13 cellular contexts compared by ENCODE assay signal in the genomic region with DNA sequence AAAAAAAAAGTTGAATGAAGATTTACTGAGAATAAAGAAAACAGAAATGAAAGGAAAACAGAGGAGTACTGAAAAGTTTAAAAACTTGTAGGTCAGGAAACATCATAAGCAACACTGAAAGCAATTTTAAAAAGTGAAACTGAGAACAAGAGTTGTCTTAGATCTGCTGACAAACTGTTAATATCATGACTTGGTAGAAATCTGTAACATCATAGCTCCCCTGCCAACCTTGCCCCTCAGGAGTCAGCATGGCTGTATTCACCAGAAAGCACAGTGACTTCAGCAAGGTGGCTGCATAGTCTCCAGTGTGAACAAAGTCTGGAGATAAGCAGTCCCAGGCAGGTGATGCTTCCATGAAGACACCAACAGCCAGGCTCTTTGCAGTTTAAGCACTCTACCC. TPM values are rescaled to one million over a fixed set of nuclear protein-coding genes. Genes with fewer than 3 reads are reported as not detected.
A peak's percentile ranks its signal among the peaks of the same experiment; 100 is the strongest.
DNase-seq lines count a peak whose midpoint lies in the region; ATAC-seq, FAIRE-seq and TF ChIP-seq lines count a peak whose summit lies in the region.
"Had no signal": no experiment of that assay in that cellular context is flagged by ENCODE, and none has a peak within 500 bp of the region (broad histone marks: within the 10 kb centered on the region; RNA-seq: fewer than 3 reads in every experiment).

No MANE protein-coding gene starts in this region.

- H3K9ac ChIP-seq in GM12878 (ENCODE audit: control insufficient read depth, insufficient read depth, low read length), result peak overlapping the region; percentile 10

- BruUV-seq in GM12878 (replicated peaks; lab: Mats Ljungman, UMichigan), result no TSS peak

- H3K27me3 ChIP-seq in GM12878 (replicated peaks in 1 of 2; ENCODE audit: control insufficient read depth in 2 of 2, insufficient read depth in 2 of 2, low read length in 1 of 2) (no peaks in the 10 kb centered on the region), upper lobe of left lung (no peaks in the 10 kb centered on the region), lower lobe of right lung (ENCODE audit: low read depth) (no peaks in the 10 kb centered on the region)
- H3K27me3 ChIP-seq: suprapubic skin had no signal

- intact Hi-C loops in GM12878 (cut with micrococcal nuclease; ENCODE audit: unreplicated experiment), result no loop called here
- intact Hi-C loops in lower lobe of right lung (cut with DNase I), result no loop called here

- H3K4me1 ChIP-seq in GM12878 (ENCODE audit: control insufficient read depth, insufficient read depth, low read length) (peaks cover 22% of the 10 kb centered on the region), upper lobe of left lung (peaks cover 18 to 44% (median 22%) of the 10 kb centered on the region in 4 donors), lower lobe of right lung (peaks cover 22% of the 10 kb centered on the region)

- peak overlapping the region; percentile 75 for H3K4me2 ChIP-seq in GM12878 (ENCODE audit: control insufficient read depth, insufficient read depth)

- peak; percentile 16 for DNase-seq in GM12878 (ENCODE audit: low read depth, low spot score)
- DNase-seq in cortex of kidney (lab: John Stamatoyannopoulos, UW), result no peak
- DNase-seq in upper lobe of left lung, result no peak
- no peak for DNase-seq in lower lobe of right lung
- no peak for DNase-seq in NCI-H1436 (lab: John Stamatoyannopoulos, UW)
- DNase-seq: aorta, DMS79, NCI-H1930 had no signal

- peaks cover 63% of the 10 kb centered on the region for H3K79me2 ChIP-seq in GM12878 (ENCODE audit: control insufficient read depth, insufficient read depth, low read length)

- SMC1A ChIA-PET in GM12878 (lab: Charles Lee; ENCODE audit: uncharacterized antibody, unreplicated experiment), result interaction anchor here (2.9 kb wide), 1 partner anchor 20 kb away, joined by 7 read pairs; no protein-coding TSS in a partner anchor

- ATAC-seq in GM18519 (IDR thresholded peaks at IDR 0.05; ENCODE audit: low FRiP score, unreplicated experiment), result peak; percentile 56
- peak; percentile 81 for ATAC-seq in GM21390 (IDR thresholded peaks at IDR 0.05; ENCODE audit: unreplicated experiment)
- ATAC-seq in HG03135 (IDR thresholded peaks at IDR 0.05; ENCODE audit: unreplicated experiment), result peak; percentile 61
- ATAC-seq in GM12878, result peak; percentile 75
- no peak for ATAC-seq in upper lobe of left lung (ENCODE audit: low FRiP score in 2 of 2)
- ATAC-seq in lower lobe of right lung, result no peak

- no peaks in the 10 kb centered on the region for H3K9me3 ChIP-seq in GM12878 (replicated peaks; ENCODE audit: control insufficient read depth, insufficient read depth, low read length)
- no peaks in the 10 kb centered on the region for H3K9me3 ChIP-seq in upper lobe of left lung
- H3K9me3 ChIP-seq in lower lobe of right lung, result no peaks in the 10 kb centered on the region
- H3K9me3 ChIP-seq: suprapubic skin had no signal

- FAIRE-seq in GM12878 (lab: Jason Lieb, UNC), result peak; percentile 95

- RAD21 ChIA-PET in GM12878 (lab: Charles Lee; ENCODE audit: unreplicated experiment), result interaction anchor here (0.7 to 1.1 kb wide), 3 partner anchors 11 to 125 kb away, joined by 3 read pairs; partner anchors contain the start of genes CFAP61 and CRNKL1

- H3K36me3 ChIP-seq in GM12878 (ENCODE audit: control insufficient read depth in 2 of 2, insufficient read depth in 2 of 2, low read length in 1 of 2) (peaks cover 0 to 3% of the 10 kb centered on the region in 2 experiments; a peak in 2 of 4 replicates), upper lobe of left lung (peaks cover 0 to 24% (median 6%) of the 10 kb centered on the region in 4 donors), lower lobe of right lung (peaks cover 44% of the 10 kb centered on the region)

- H3K27ac ChIP-seq in GM12878 (ENCODE audit: control insufficient read depth, insufficient read depth), result peak overlapping the region; percentile 60
- H3K27ac ChIP-seq in upper lobe of left lung, result peak overlapping the region in 1 of 4 donors; percentile 2
- no peak overlapping the region for H3K27ac ChIP-seq in lower lobe of right lung
- H3K27ac ChIP-seq: suprapubic skin had no signal

- H4K20me1 ChIP-seq in GM12878 (ENCODE audit: control insufficient read depth, insufficient read depth), result no peaks in the 10 kb centered on the region; the same call in 1 of the 2 replicates

- in situ Hi-C loops in GM12878 (cut with MboI), result loop anchor here (25.0 kb wide), 2 partner anchors 1435 to 1510 kb away; partner anchors contain the start of genes DTD1 and SEC23B

- TF ChIP-seq RAD21 in GM12878 (IDR thresholded peaks at IDR 0.05; ENCODE audit: insufficient read depth, low read depth, low read length), result no peak

- H3K4me3 ChIP-seq in GM12878 (peak overlapping the region; percentile 60; the same call in 1 of the 2 replicates), upper lobe of left lung (no peak overlapping the region), lower lobe of right lung (no peak overlapping the region)
- H3K4me3 ChIP-seq: suprapubic skin had no signal

- CTCF ChIA-PET in GM12878 (lab: Yijun Ruan, JAX), result interaction anchor here (0.8 kb wide), 1 partner anchor 441 kb away, joined by 3 read pairs; no protein-coding TSS in a partner anchor

- no peak overlapping the region; the same call in 1 of the 2 replicates for H2AFZ ChIP-seq in GM12878 (ENCODE audit: control insufficient read depth, low read depth, low read length)

- no peak for TF ChIP-seq EP300 in GM12878 (IDR thresholded peaks at IDR 0.05; ENCODE audit: borderline replicate concordance in 1 of 2, control insufficient read depth in 1 of 2, low read depth in 2 of 2, low read length in 2 of 2)
- no peak for TF ChIP-seq EP300 in upper lobe of left lung (IDR thresholded peaks at IDR 0.05)

- TF ChIP-seq POLR2A in GM12878 (IDR thresholded peaks at IDR 0.05; ENCODE audit: low read depth, low read length) (no peak), upper lobe of left lung (IDR thresholded peaks at IDR 0.05) (no peak)

- no peak for TF ChIP-seq CTCF in GM12878 (IDR thresholded peaks at IDR 0.05 in 2 of 3, conservative IDR thresholded peaks at IDR 0.05 in 1 of 3; ENCODE audit: control insufficient read depth in 2 of 3, extremely low read depth in 1 of 3, insufficient read depth in 1 of 3, low read depth in 3 of 3, low read length in 3 of 3)
- TF ChIP-seq CTCF in upper lobe of left lung (IDR thresholded peaks at IDR 0.05), result no peak
- TF ChIP-seq CTCF in lower lobe of right lung (IDR thresholded peaks at IDR 0.05), result no peak

- POLR2A ChIA-PET in GM12878 (lab: Charles Lee), result no interaction called here

RNA-seq across cellular contexts. Expression of gene NAA20, which starts 5.3 kb away (rescaled TPM):
- 26.0 and 27.1 TPM in 2 replicates for total RNA-seq in GM12878 (2013; cell fraction: nucleolus; rRNA removed)
- 48.3 and 52.5 TPM in 2 replicates for total RNA-seq in GM12878 (2014; rRNA removed)
- total RNA-seq in GM12878 (2014; rRNA removed; fragmentation: Illumina TruSeq; extraction: Trizol), result 74.9 and 79.2 TPM in 2 replicates
- 61.5 and 65.1 TPM in 2 replicates for total RNA-seq in GM12878 (2021)
- polyA plus RNA-seq in GM12878 (2011; ENCODE audit: low read depth), result 36.0 TPM
- 98.6 and 140 TPM in 2 replicates for polyA plus RNA-seq in GM12878 (2011; rRNA removed)
- polyA plus RNA-seq in GM12878 (2011; cell fraction: cytosol; rRNA removed), result 40.0 and 47.2 TPM in 2 replicates
- 23.9 and 30.0 TPM in 2 replicates for polyA plus RNA-seq in GM12878 (2011; cell fraction: nucleus; rRNA removed)
- polyA plus RNA-seq in GM12878 (2012), result 51.1 and 57.3 TPM in 2 replicates
- 69.4 and 74.2 TPM in 2 replicates for polyA plus RNA-seq in GM12878 (2014; fragmentation: Illumina TruSeq; extraction: Trizol)
- polyA plus RNA-seq in GM12878 (2014; fragmentation: Nextera tagmentation; extraction: Ambion mirVana), result 100 to 1,000 TPM; 309 to 366 TPM
- 71.8 and 79.6 TPM in 2 replicates for polyA plus RNA-seq in GM12878 (2014; rRNA removed)
- polyA plus RNA-seq in GM12878 (2016; fragmentation: Nextera tagmentation; extraction: Ambion mirVana), result 100 to 1,000 TPM; 176 to 178 TPM
- 27.2 and 28.9 TPM in 2 replicates for polyA minus RNA-seq in GM12878 (2011; rRNA and poly(A)+ RNA removed)
- 12.7 and 14.3 TPM in 2 replicates for polyA minus RNA-seq in GM12878 (2011; cell fraction: cytosol; rRNA and poly(A)+ RNA removed)
- 23.5 and 42.3 TPM in 2 replicates for polyA minus RNA-seq in GM12878 (2011; cell fraction: nucleus; rRNA and poly(A)+ RNA removed)
- 10 to 100 TPM; 17.8 to 56.5 (median 49.4) TPM for total RNA-seq in upper lobe of left lung
- total RNA-seq in lower lobe of right lung, result 69.8 TPM

RNA-seq across cellular contexts. Expression of gene CRNKL1, which starts 29.8 kb away (rescaled TPM):
- 17.4 and 17.6 TPM in 2 replicates for total RNA-seq in GM12878 (2013; cell fraction: nucleolus; rRNA removed)
- 16.5 and 20.2 TPM in 2 replicates for total RNA-seq in GM12878 (2014; rRNA removed)
- total RNA-seq in GM12878 (2014; rRNA removed; fragmentation: Illumina TruSeq; extraction: Trizol), result 21.3 and 21.8 TPM in 2 replicates
- 14.3 and 15.1 TPM in 2 replicates for total RNA-seq in GM12878 (2021)
- polyA plus RNA-seq in GM12878 (2011; ENCODE audit: low read depth), result 6.5 TPM
- 15.4 and 23.4 TPM in 2 replicates for polyA plus RNA-seq in GM12878 (2011; rRNA removed)
- polyA plus RNA-seq in GM12878 (2011; cell fraction: cytosol; rRNA removed), result 7.4 TPM in 2 replicates
- 8.7 and 12.1 TPM in 2 replicates for polyA plus RNA-seq in GM12878 (2011; cell fraction: nucleus; rRNA removed)
- polyA plus RNA-seq in GM12878 (2012), result 8.8 and 11.4 TPM in 2 replicates
- 18.1 and 18.5 TPM in 2 replicates for polyA plus RNA-seq in GM12878 (2014; fragmentation: Illumina TruSeq; extraction: Trizol)
- polyA plus RNA-seq in GM12878 (2014; fragmentation: Nextera tagmentation; extraction: Ambion mirVana), result 10 to 100 TPM in 1 of 2 experiments, 1 to 10 TPM in 1; 9.5 to 18.6 TPM
- polyA plus RNA-seq in GM12878 (2014; rRNA removed), result 10.8 and 11.5 TPM in 2 replicates
- 10 to 100 TPM; 25.8 to 28.4 TPM for polyA plus RNA-seq in GM12878 (2016; fragmentation: Nextera tagmentation; extraction: Ambion mirVana)
- polyA minus RNA-seq in GM12878 (2011; rRNA and poly(A)+ RNA removed), result 12.9 and 14.0 TPM in 2 replicates
- 4.8 and 7.1 TPM in 2 replicates for polyA minus RNA-seq in GM12878 (2011; cell fraction: cytosol; rRNA and poly(A)+ RNA removed)
- polyA minus RNA-seq in GM12878 (2011; cell fraction: nucleus; rRNA and poly(A)+ RNA removed), result 7.6 and 11.9 TPM in 2 replicates
- total RNA-seq in upper lobe of left lung, result 10 to 100 TPM; 13.5 to 44.0 (median 18.4) TPM
- total RNA-seq in lower lobe of right lung, result 20.4 TPM

RNA-seq across cellular contexts. Expression of gene CFAP61, which starts 29.8 kb away (rescaled TPM):
- not detected in 2 replicates for total RNA-seq in GM12878 (2013; cell fraction: nucleolus; rRNA removed)
- total RNA-seq in GM12878 (2014; rRNA removed), result 0.11 TPM in 1 of 2 replicates, not detected in the other
- total RNA-seq in GM12878 (2014; rRNA removed; fragmentation: Illumina TruSeq; extraction: Trizol), result not detected in 2 replicates
- total RNA-seq in GM12878 (2021), result 0.41 TPM in 1 of 2 replicates, not detected in the other
- not detected for polyA plus RNA-seq in GM12878 (2011; ENCODE audit: low read depth)
- 0.14 and 0.24 TPM in 2 replicates for polyA plus RNA-seq in GM12878 (2011; rRNA removed)
- polyA plus RNA-seq in GM12878 (2011; cell fraction: cytosol; rRNA removed), result 0.18 and 0.24 TPM in 2 replicates
- polyA plus RNA-seq in GM12878 (2011; cell fraction: nucleus; rRNA removed), result 0.09 and 0.18 TPM in 2 replicates
- not detected in 2 replicates for polyA plus RNA-seq in GM12878 (2012)
- polyA plus RNA-seq in GM12878 (2014; fragmentation: Illumina TruSeq; extraction: Trizol), result not detected in 2 replicates
- not detected for polyA plus RNA-seq in GM12878 (2014; fragmentation: Nextera tagmentation; extraction: Ambion mirVana)
- not detected in 2 replicates for polyA plus RNA-seq in GM12878 (2014; rRNA removed)
- not detected for polyA plus RNA-seq in GM12878 (2016; fragmentation: Nextera tagmentation; extraction: Ambion mirVana)
- 0.22 and 0.67 TPM in 2 replicates for polyA minus RNA-seq in GM12878 (2011; rRNA and poly(A)+ RNA removed)
- polyA minus RNA-seq in GM12878 (2011; cell fraction: cytosol; rRNA and poly(A)+ RNA removed), result not detected in 2 replicates
- polyA minus RNA-seq in GM12878 (2011; cell fraction: nucleus; rRNA and poly(A)+ RNA removed), result 0.24 TPM in 1 of 2 replicates, not detected in the other
- total RNA-seq in upper lobe of left lung, result 10 to 100 TPM in 2 of 6 donors, 1 to 10 TPM in 3, under 1 TPM in 1; 0.37 to 14.3 (median 6.1) TPM
- 8.6 TPM for total RNA-seq in lower lobe of right lung
- total RNA-seq: fibroblast of lung had no signal
- polyA plus RNA-seq: fibroblast of lung had no signal

Comparison
In these comparisons a context has a peak if more than half of its experiments do, and no peak if none do; other contexts are left out.
1. ATAC-seq: peak in GM18519 (single experiment), GM21390 (single experiment), HG03135 (single experiment) and GM12878 (single experiment); none in upper lobe of left lung (0 of 2) and lower lobe of right lung (0 of 2).